21 cellular contexts compared by ENCODE assay signal in genomic region chr17:34874496-34874895, GRCh38.
"Had no signal": no experiment of that assay in that cellular context is flagged by ENCODE, and none has a peak within 500 bp of the region (broad histone marks: within the 10 kb centered on the region; RNA-seq: fewer than 3 reads in every experiment).

No MANE protein-coding gene starts in this region.

- H3K4me3 ChIP-seq: gastrocnemius medialis, pancreas, prostate gland, spleen, testis, tibial nerve, upper lobe of right lung, vagina had no signal

- H3K9me3 ChIP-seq: gastrocnemius medialis, pancreas, prostate gland, testis, upper lobe of right lung, vagina had no signal

- H3K27me3 ChIP-seq: gastrocnemius medialis, pancreas, testis, tibial nerve, upper lobe of right lung, vagina had no signal

- ATAC-seq: esophagus mucosa; gastrocnemius medialis; left lobe of liver; natural killer cell treated with Interleukin-12 subunit alpha and Interleukin-12 subunit beta and Interleukin-15 and Interleukin-18, amount 100 ng/mL, for 72 hours; pancreas; sciatic nerve; stimulated activated naive B cell treated with anti-CD40 and anti-IgM and Interleukin-4, amounts not matched to agents 10 μg/mL and 1 μg/mL and 100 μg/mL, for 72 hours; stimulated activated naive CD8-positive, alpha-beta T cell treated with anti-CD3 and anti-CD28 coated beads, Interleukin-15, amount 100 ng/mL, for 72 hours; upper lobe of right lung had no signal

- H3K36me3 ChIP-seq: gastrocnemius medialis, pancreas, prostate gland, spleen, tibial nerve, upper lobe of right lung, vagina had no signal

- H3K4me1 ChIP-seq: gastrocnemius medialis, pancreas, prostate gland, spleen, testis, tibial nerve, upper lobe of right lung, vagina had no signal

- H3K27ac ChIP-seq: gastrocnemius medialis, pancreas, prostate gland, spleen, testis, tibial nerve, upper lobe of right lung, vagina had no signal

- DNase-seq: effector memory CD4-positive, alpha-beta T cell; gastrocnemius medialis; glutamatergic neuron; islet precursor cell; occipital lobe; pancreas; spleen; stimulated activated CD4-positive, alpha-beta T cell treated with anti-CD3 and anti-CD28 coated beads, Interleukin-15, amount 100 ng/mL, for 24 hours; stimulated activated CD4-positive, alpha-beta T cell treated with anti-CD3 and anti-CD28 coated beads, Interleukin-1b, Interleukin-23, amount 100 ng/mL, for 48 hours; stimulated activated CD4-positive, alpha-beta T cell treated with anti-CD3 and anti-CD28 coated beads, Interleukin-4, amount 100 ng/mL, for 4 hours; stimulated activated naive B cell treated with anti-CD40 and anti-IgM and Interleukin-4, amounts not matched to agents 10 μg/mL and 1 μg/mL and 100 μg/mL, for 72 hours; stimulated activated naive CD8-positive, alpha-beta T cell treated with anti-CD3 and anti-CD28 coated beads, Interleukin-15, amount 100 ng/mL, for 72 hours; testis; upper lobe of right lung had no signal
